ENCODE assay signal across 1 cellular context in the genomic region with DNA sequence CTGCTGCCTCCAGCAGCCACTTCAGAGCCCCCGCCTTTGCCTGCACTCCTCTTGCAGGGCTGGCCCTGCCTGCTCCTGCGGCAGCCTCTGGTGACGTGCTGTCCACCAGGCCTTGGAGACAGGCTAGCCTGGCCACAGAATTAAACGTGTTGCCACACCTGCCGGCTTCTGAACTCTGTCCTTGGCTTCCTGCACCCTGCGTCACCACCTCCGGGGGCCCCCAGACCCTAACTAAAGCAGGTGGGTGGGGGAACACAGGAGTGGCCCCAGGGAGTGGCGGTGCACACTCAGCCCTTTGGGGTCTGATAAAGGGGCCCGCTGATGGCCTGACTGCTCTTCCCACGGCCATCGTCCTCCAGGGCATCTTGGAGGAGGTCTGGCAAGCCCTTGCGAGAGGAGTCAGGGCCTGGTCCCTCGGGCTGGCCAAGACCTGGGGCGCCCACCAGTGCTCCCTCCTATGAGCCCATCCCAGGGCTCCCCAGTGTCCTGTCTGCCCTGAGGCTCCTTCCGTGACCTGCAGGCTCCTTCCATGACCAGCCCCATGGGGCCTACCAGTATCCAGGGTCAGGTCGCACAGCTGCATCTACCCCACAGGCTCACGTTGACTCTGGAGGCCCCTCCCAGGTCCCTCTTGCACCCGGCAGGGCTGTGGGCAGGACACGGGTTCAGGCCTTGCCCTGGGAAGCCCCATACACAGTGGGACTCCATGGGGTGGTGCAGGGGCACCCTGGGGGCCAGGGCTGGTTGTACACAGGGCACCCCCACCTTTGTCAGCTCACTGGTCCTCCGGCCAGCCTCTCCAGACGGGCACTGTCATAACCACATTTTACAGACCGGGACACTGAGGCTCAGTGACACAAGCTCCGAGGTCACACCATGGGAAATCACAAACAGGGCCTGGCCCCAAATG.
TF ChIP-seq lines count a peak whose summit lies in the region.

No MANE protein-coding gene starts in this region.

TF ChIP-seq in K562, 482 proteins besides CTCF, POLR2A, EP300 and RAD21:
- TF ChIP-seq ZC3H4 (CRISPR knock-in tag; IDR thresholded peaks at IDR 0.05; ENCODE audit: borderline replicate concordance) (no peak), RBFOX2 (IDR thresholded peaks at IDR 0.05; ENCODE audit: low read depth, low read length) (peak; percentile 18; the same call in 1 of the 2 replicates), RBM14 (IDR thresholded peaks at IDR 0.05; ENCODE audit: borderline replicate concordance, insufficient read depth, low read depth, low read length) (no peak), RBM22 (IDR thresholded peaks at IDR 0.05; ENCODE audit: low read depth, low read length, poor library complexity, severe bottlenecking) (peak; percentile 82), POLR2G (IDR thresholded peaks at IDR 0.05; ENCODE audit: low read depth, low read length) (peak; percentile 72), KDM5B (IDR thresholded peaks at IDR 0.05; ENCODE audit: insufficient replicate concordance, low read depth, low read length) (peak; percentile 19), TAL1 (IDR thresholded peaks at IDR 0.05) (no peak), HMGN3 (IDR thresholded peaks at IDR 0.05; ENCODE audit: borderline replicate concordance, extremely low read depth, insufficient read length, low read depth, low read length) (peak; percentile 12), ZBTB17 (CRISPR knock-in tag; IDR thresholded peaks at IDR 0.05) (no peak)
TF ChIP-seq in K562: peak in this region for 5.
